1 cellular context compared by ENCODE assay signal in genomic region chr1:1892763-1893120, GRCh38.
TF ChIP-seq lines count a peak whose summit lies in the region.

No MANE protein-coding gene starts in this region.

TF ChIP-seq in WTC11, 78 proteins besides CTCF, POLR2A, EP300 and RAD21 (continued from another document):
- TF ChIP-seq AFF4 (CRISPR knock-in tag; IDR thresholded peaks at IDR 0.05; ENCODE audit: borderline replicate concordance) (no peak), STAT6 (CRISPR knock-in tag; conservative IDR thresholded peaks at IDR 0.05; ENCODE audit: low read depth) (no peak), NR1H2 (CRISPR knock-in tag; IDR thresholded peaks at IDR 0.05) (no peak), HMGA2 (CRISPR knock-in tag; IDR thresholded peaks at IDR 0.05) (no peak), ZNF532 (CRISPR knock-in tag; IDR thresholded peaks at IDR 0.05; ENCODE audit: borderline replicate concordance) (no peak), ZNF416 (CRISPR knock-in tag; IDR thresholded peaks at IDR 0.05) (no peak)
